In the genomic region with DNA sequence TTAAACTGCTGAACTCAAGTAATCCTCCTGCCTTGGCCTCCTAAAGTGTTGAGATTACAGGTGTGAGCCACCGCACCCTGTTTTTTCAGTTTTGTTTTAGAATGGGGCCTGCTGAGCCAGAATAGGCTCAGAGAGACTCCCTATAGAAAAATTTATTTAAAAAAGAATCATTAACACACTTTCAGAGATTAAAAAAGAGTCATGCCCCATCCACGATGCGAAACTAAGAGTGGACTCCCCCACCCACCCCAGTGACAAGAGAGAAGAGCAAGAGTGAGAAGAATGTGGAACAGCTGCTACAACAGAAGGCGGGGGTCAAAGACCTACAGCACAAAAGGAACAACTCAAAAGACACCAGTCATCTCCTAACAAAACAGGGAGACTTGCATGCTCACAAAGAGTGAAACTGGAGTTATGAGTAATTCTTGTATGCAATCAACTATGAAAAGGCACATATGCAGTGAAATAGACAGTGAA, we compare ENCODE assay signal across 11 cellular contexts.
DNase-seq lines count a peak whose midpoint lies in the region; ATAC-seq and TF ChIP-seq lines count a peak whose summit lies in the region.
"Had no signal": no experiment of that assay in that cellular context is flagged by ENCODE, and none has a peak within 500 bp of the region (broad histone marks: within the 10 kb centered on the region; RNA-seq: fewer than 3 reads in every experiment).

No MANE protein-coding gene starts in this region.

- no peak for TF ChIP-seq CTCF in tibial artery (IDR thresholded peaks at IDR 0.05)

- no peaks in the 10 kb centered on the region for H3K36me3 ChIP-seq in tibial artery

- no peaks in the 10 kb centered on the region for H3K27me3 ChIP-seq in tibial artery

- H3K4me1 ChIP-seq in tibial artery = no peaks in the 10 kb centered on the region

- H3K4me3 ChIP-seq in tibial artery = no peak overlapping the region
- H3K4me3 ChIP-seq: GM23338 had no signal

- intact Hi-C loops in tibial artery (cut with DNase I; ENCODE audit: low total_unique reads) = no loop called here

- ATAC-seq in GM21825 (IDR thresholded peaks at IDR 0.05; ENCODE audit: unreplicated experiment) (peak; percentile 96), HG03558 (IDR thresholded peaks at IDR 0.05; ENCODE audit: extremely low read depth, unreplicated experiment) (peak; percentile 96)
- ATAC-seq: GM23338 had no signal

- no peak overlapping the region for H3K27ac ChIP-seq in tibial artery

- no peaks in the 10 kb centered on the region for H3K9me3 ChIP-seq in tibial artery

- DNase-seq in activated T-cell treated with anti-CD3 and anti-CD28 coated beads for 24 hours (ENCODE audit: low read depth) (peak; percentile 4), NCI-H2081 treated with DMSO at 0.1 percent for 48 hours (lab: John Stamatoyannopoulos, UW) (no peak), tibial artery (no peak), NCI-H2029 treated with DMSO at 0.1 percent for 48 hours (lab: John Stamatoyannopoulos, UW) (no peak)
- DNase-seq in activated T-cell treated with anti-CD3 and anti-CD28 coated beads, Interleukin-2, amount 50 U/mL, for 1 hour = no peak
- DNase-seq in stimulated activated CD4-positive, alpha-beta T cell treated with anti-CD3 and anti-CD28 coated beads, Interleukin-4, amount 100 ng/mL, for 48 hours (ENCODE audit: low read depth in 2 of 2) = peak; percentile 5 to 28
- DNase-seq: NCI-H524, small intestine had no signal

Comparison
In these comparisons a context has a peak if more than half of its experiments do, and no peak if none do; other contexts are left out.
1. DNase-seq: peak in activated T-cell treated with anti-CD3 and anti-CD28 coated beads for 24 hours (single experiment) and stimulated activated CD4-positive, alpha-beta T cell treated with anti-CD3 and anti-CD28 coated beads, Interleukin-4, amount 100 ng/mL, for 48 hours (2 of 2); none in activated T-cell treated with anti-CD3 and anti-CD28 coated beads, Interleukin-2, amount 50 U/mL, for 1 hour (single experiment), NCI-H2081 treated with DMSO at 0.1 percent for 48 hours (single experiment), tibial artery (0 of 2) and NCI-H2029 treated with DMSO at 0.1 percent for 48 hours (single experiment).